In the genomic region with DNA sequence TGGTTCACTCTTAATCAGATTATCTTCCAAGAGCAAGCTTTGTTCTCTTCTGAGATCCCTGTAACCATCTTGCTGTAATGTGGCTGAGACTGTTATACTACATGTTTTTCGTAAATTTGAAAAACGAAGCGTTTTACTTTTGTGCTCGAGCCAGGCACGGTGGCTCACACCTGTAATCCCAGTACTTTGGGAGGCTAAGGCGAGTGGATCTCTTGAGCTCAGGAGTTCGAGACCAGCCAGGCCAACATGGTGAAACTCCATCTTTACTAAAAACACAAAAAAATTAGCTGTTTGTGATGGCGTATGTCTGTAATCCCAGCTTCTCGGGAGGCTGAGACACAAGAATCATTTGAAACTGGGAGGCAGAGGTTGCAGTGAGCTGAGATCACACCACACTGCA, we compare ENCODE assay signal across 8 cellular contexts. TPM values are rescaled to one million over a fixed set of nuclear protein-coding genes. Genes with fewer than 3 reads are reported as not detected.
DNase-seq lines count a peak whose midpoint lies in the region; ATAC-seq lines count a peak whose summit lies in the region.

No MANE protein-coding gene starts in this region.

- peaks cover 27% of the 10 kb centered on the region for H3K4me1 ChIP-seq in right cardiac atrium (ENCODE audit: control insufficient read depth, insufficient read depth, low read length)

- peak overlapping the region; percentile 53 for H3K27ac ChIP-seq in right cardiac atrium (ENCODE audit: low read length)

- peaks cover 30% of the 10 kb centered on the region for H3K4me1 Mint-ChIP-seq in central memory CD8-positive, alpha-beta T cell
- H3K4me1 Mint-ChIP-seq in naive thymus-derived CD8-positive, alpha-beta T cell = peaks cover 16 to 52% (median 32%) of the 10 kb centered on the region in 4 donors

- intact Hi-C loops in right cardiac atrium (cut with DNase I) (no loop called here), cardiac septum (cut with DNase I) (no loop called here)

- H3K27me3 ChIP-seq in right cardiac atrium (ENCODE audit: control insufficient read depth, insufficient read depth) = no peaks in the 10 kb centered on the region

- WGBS in right cardiac atrium = 75% methylated on average over 9 of the region's 9 CpGs

- DNase-seq in right cardiac atrium (no peak), cardiac septum (ENCODE audit: low spot score) (no peak), amniotic stem cell (lab: John Stamatoyannopoulos, UW) (no peak), SIG-M5 (lab: John Stamatoyannopoulos, UW) (no peak)
- no peak for DNase-seq in central memory CD8-positive, alpha-beta T cell (ENCODE audit: low spot score in 2 of 2)
- DNase-seq in naive thymus-derived CD8-positive, alpha-beta T cell = no peak

- no peaks in the 10 kb centered on the region for H3K9me3 Mint-ChIP-seq in central memory CD8-positive, alpha-beta T cell
- no peaks in the 10 kb centered on the region for H3K9me3 Mint-ChIP-seq in naive thymus-derived CD8-positive, alpha-beta T cell

- no peaks in the 10 kb centered on the region for H3K27me3 Mint-ChIP-seq in central memory CD8-positive, alpha-beta T cell
- peaks cover 0 to 12% (median 0%) of the 10 kb centered on the region in 5 donors for H3K27me3 Mint-ChIP-seq in naive thymus-derived CD8-positive, alpha-beta T cell

- H3K27ac Mint-ChIP-seq in central memory CD8-positive, alpha-beta T cell (ENCODE audit: low read depth) = peak overlapping the region; percentile 61
- H3K27ac Mint-ChIP-seq in naive thymus-derived CD8-positive, alpha-beta T cell = peak overlapping the region in 8 of 10 donors; percentile 44 to 90 (median 80)

- H3K4me3 Mint-ChIP-seq in central memory CD8-positive, alpha-beta T cell = peak overlapping the region; percentile 83
- H3K4me3 Mint-ChIP-seq in naive thymus-derived CD8-positive, alpha-beta T cell = peak overlapping the region; percentile 87 to 98 (median 92)

- no peaks in the 10 kb centered on the region for H3K9me3 ChIP-seq in right cardiac atrium (ENCODE audit: control insufficient read depth, low read length)

- POLR2A ChIA-PET in naive thymus-derived CD8-positive, alpha-beta T cell (lab: Charles Lee) = interaction anchor here (0.6 to 1.3 kb wide), 4 partner anchors 60 to 145 kb away, joined by 3 to 4 read pairs (median 4); a partner anchor contains a TSS

- H3K4me3 ChIP-seq in right cardiac atrium (ENCODE audit: low read length) = peak overlapping the region; percentile 18

- ATAC-seq in right cardiac atrium (no peak), HG03354 (IDR thresholded peaks at IDR 0.05; ENCODE audit: poor library complexity, severe bottlenecking, unreplicated experiment) (no peak), GM21381 (IDR thresholded peaks at IDR 0.05; ENCODE audit: unreplicated experiment) (no peak)
- ATAC-seq in central memory CD8-positive, alpha-beta T cell (replicated peaks; ENCODE audit: extremely low read depth, poor library complexity, severe bottlenecking) = no peak
- peak in 1 of 2 donors; percentile 4 for ATAC-seq in naive thymus-derived CD8-positive, alpha-beta T cell

- H3K36me3 Mint-ChIP-seq in central memory CD8-positive, alpha-beta T cell (ENCODE audit: insufficient read depth) = no peaks in the 10 kb centered on the region
- H3K36me3 Mint-ChIP-seq in naive thymus-derived CD8-positive, alpha-beta T cell = no peaks in the 10 kb centered on the region

RNA-seq across cellular contexts. Expression of a gene that starts 7.8 kb away (rescaled TPM):
- total RNA-seq in right cardiac atrium (10 to 100 TPM; 53.1 to 60.5 (median 55.1) TPM), cardiac septum (46.6 TPM)
- polyA plus RNA-seq in right cardiac atrium = 41.0 TPM
- total RNA-seq in naive thymus-derived CD8-positive, alpha-beta T cell = under 1 TPM in 1 of 2 experiments, not detected in 1; 0.55 TPM
- polyA plus RNA-seq in naive thymus-derived CD8-positive, alpha-beta T cell = not detected

RNA-seq across cellular contexts. Expression of a gene that starts 40.7 kb away (rescaled TPM):
- total RNA-seq in right cardiac atrium (10 to 100 TPM; 67.4 to 74.6 (median 68.5) TPM), cardiac septum (55.3 TPM)
- polyA plus RNA-seq in right cardiac atrium = 20.0 TPM
- total RNA-seq in naive thymus-derived CD8-positive, alpha-beta T cell = 10 to 100 TPM; 91.6 to 92.8 TPM
- 10 to 100 TPM; 41.1 to 48.9 (median 42.1) TPM for polyA plus RNA-seq in naive thymus-derived CD8-positive, alpha-beta T cell

RNA-seq across cellular contexts. Expression of a gene that starts 59.7 kb away (rescaled TPM):
- total RNA-seq in right cardiac atrium (100 to 1,000 TPM in 3 of 4 donors, 10 to 100 TPM in 1; 97.9 to 132 (median 126) TPM), cardiac septum (105 TPM)
- polyA plus RNA-seq in right cardiac atrium = 58.9 TPM
- total RNA-seq in naive thymus-derived CD8-positive, alpha-beta T cell = 100 to 1,000 TPM; 213 to 256 TPM
- 10 to 100 TPM; 43.5 to 51.6 (median 45.4) TPM for polyA plus RNA-seq in naive thymus-derived CD8-positive, alpha-beta T cell

Comparison
In these comparisons a context has a peak if more than half of its experiments do, and no peak if none do; other contexts are left out.
1. RNA of a gene that starts 7.8 kb away (total RNA-seq): 53.1 to 60.5 TPM in right cardiac atrium and 46.6 TPM in cardiac septum (single experiment); 0.55 TPM in naive thymus-derived CD8-positive, alpha-beta T cell; every median in the first group is over 10 times any median in the second.